In the genomic region with DNA sequence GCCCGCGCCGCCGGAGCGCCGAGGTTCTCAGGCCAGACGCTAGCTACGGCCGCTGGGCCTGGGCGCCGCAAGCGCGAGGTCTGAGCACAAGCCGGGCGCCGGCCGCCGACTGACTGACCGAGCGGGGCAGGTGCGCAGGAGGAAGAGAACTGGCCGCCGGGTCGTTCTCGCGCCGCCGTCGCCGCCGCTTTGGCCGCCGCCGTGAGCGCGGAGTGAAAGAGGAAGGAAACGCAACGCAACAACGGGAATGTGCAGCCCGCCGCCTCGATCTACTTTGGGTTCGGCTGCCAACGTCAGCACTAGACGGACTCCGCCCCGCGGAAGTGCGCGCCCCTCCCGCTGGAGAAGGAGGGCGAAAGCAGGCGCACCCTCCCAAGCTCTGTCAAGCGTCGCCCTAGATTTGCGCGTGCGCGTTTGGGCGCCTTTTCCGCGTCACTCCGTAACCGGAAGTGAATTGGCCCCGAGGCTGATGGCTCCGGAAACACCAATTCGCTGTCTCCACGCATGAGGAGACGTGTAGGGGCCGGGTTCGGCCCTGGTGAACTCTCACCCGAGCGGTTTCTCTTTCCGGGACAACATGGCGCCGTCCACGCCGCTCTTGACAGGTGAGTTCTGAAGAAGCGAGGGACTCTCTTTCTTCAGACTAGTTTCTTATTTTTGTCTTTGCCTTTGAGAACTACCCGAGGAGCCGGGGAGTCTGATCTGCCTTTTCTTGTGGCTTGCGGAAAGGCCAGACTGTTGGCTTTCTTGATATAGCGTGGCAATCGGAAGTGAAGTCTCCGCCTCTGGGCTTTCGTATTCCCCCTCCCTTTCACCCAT, we compare ENCODE assay signal across 8 cellular contexts. TPM values are rescaled to one million over a fixed set of nuclear protein-coding genes. Genes with fewer than 3 reads are reported as not detected.
DNase-seq lines count a peak whose midpoint lies in the region; ATAC-seq, FAIRE-seq and TF ChIP-seq lines count a peak whose summit lies in the region.

EIF2A (plus strand) TSS at position 562 of the 819 bp plus-strand sequence; CDS start at position 578, 16 bp downstream.
SERP1 (minus strand) TSS at position 271 of the 819 bp plus-strand sequence. CDS start 361 bp downstream, outside the sequence.

- H3K4me3 ChIP-seq in OCI-LY3 (ENCODE audit: low read length) (peak within 1 kb of the TSS; percentile 91), mesodermal cell (ENCODE audit: extremely low read depth, insufficient read depth, low read length, poor library complexity, severe bottlenecking) (peak within 1 kb of the TSS; percentile 91)

- no peak for TF ChIP-seq CTCF in OCI-LY3 (IDR thresholded peaks at IDR 0.05; ENCODE audit: low read depth, low read length)

- H3K9me3 ChIP-seq in OCI-LY3 (ENCODE audit: insufficient read depth, low read length) (no peaks in the 10 kb centered on the region), mesodermal cell (ENCODE audit: control insufficient read depth, low read length) (no peaks in the 10 kb centered on the region)

- H3K4me1 ChIP-seq in OCI-LY3 (ENCODE audit: low read length) (peaks cover 23% of the 10 kb centered on the region), mesodermal cell (ENCODE audit: control insufficient read depth, insufficient read depth, low read length, poor library complexity, severe bottlenecking) (no peaks in the 10 kb centered on the region)

- H3K79me2 ChIP-seq in OCI-LY3 (ENCODE audit: low read length) = peaks cover 96% of the 10 kb centered on the region

- H2AFZ ChIP-seq in OCI-LY3 (ENCODE audit: low read depth, low read length) = peak within 1 kb of the TSS; percentile 48

- H3K27me3 ChIP-seq in OCI-LY3 (ENCODE audit: low read depth, low read length) = no peaks in the 10 kb centered on the region

- peak within 1 kb of the TSS; percentile 96 for H3K9ac ChIP-seq in OCI-LY3 (ENCODE audit: low read length)

- DNase-seq in D341Med (ENCODE audit: low spot score) (peak; percentile 95), HuH-7 (ENCODE audit: low spot score) (peak; percentile 77)
- DNase-seq in activated CD8-positive, alpha-beta memory T cell treated with anti-CD3 and anti-CD28 coated beads, Interleukin-2, amount 50 U/mL, for 48 hours = peak; percentile 99
- peak; percentile 98 to 99 for DNase-seq in stimulated activated CD8-positive, alpha-beta memory T cell treated with anti-CD3 and anti-CD28 coated beads, Interleukin-15, amount 100 ng/mL, for 4 hours (ENCODE audit: low read depth in 2 of 2)

- peak within 1 kb of the TSS; percentile 79 for H3K4me2 ChIP-seq in OCI-LY3 (ENCODE audit: low read length)

- H3K36me3 ChIP-seq in OCI-LY3 (replicated peaks; ENCODE audit: low read depth, low read length) (peaks cover 40% of the 10 kb centered on the region), mesodermal cell (ENCODE audit: control insufficient read depth, insufficient read depth, low read length) (peaks cover 41% of the 10 kb centered on the region)

- 0% methylated on average over 74 to 78 of the region's 86 CpGs for WGBS in mesodermal cell (ENCODE audit: insufficient coverage in 2 of 2), 2 experiments

- peak within 1 kb of the TSS; percentile 86 for H3K27ac ChIP-seq in OCI-LY3 (ENCODE audit: low read length)
- H3K27ac ChIP-seq in mesodermal cell (ENCODE audit: low read depth, low read length, severe bottlenecking) = peak within 1 kb of the TSS; percentile 98

- FAIRE-seq in endometrium (lab: Jason Lieb, UNC) = peak; percentile 99

- peaks cover 25% of the 10 kb centered on the region for H4K20me1 ChIP-seq in OCI-LY3 (ENCODE audit: insufficient read depth, low read length)

- ATAC-seq in GM21515 (IDR thresholded peaks at IDR 0.05; ENCODE audit: unreplicated experiment) = peak; percentile 92

RNA-seq across cellular contexts. Expression of gene EIF2A, which starts in this region (rescaled TPM):
- 110 TPM for polyA plus RNA-seq in mesodermal cell (2013, experiment 1 of 2)
- polyA plus RNA-seq in mesodermal cell (2013, experiment 2 of 2) = 129 TPM

RNA-seq across cellular contexts. Expression of gene SERP1, which starts in this region (rescaled TPM):
- 115 TPM for polyA plus RNA-seq in mesodermal cell (2013, experiment 1 of 2)
- 108 TPM for polyA plus RNA-seq in mesodermal cell (2013, experiment 2 of 2)

Comparison
In these comparisons a context has a peak if more than half of its experiments do, and no peak if none do; other contexts are left out.
1. Peak in every context shown above with its lines: DNase-seq, ATAC-seq, H3K4me3 ChIP-seq and H3K27ac ChIP-seq.